Comparison of ENCODE assay signal across 8 cellular contexts in genomic region chr17:62478424-62478975, GRCh38. TPM values are rescaled to one million over a fixed set of nuclear protein-coding genes. Genes with fewer than 3 reads are reported as not detected.
A peak's percentile ranks its signal among the peaks of the same experiment; 100 is the strongest.
DNase-seq lines count a peak whose midpoint lies in the region; ATAC-seq and TF ChIP-seq lines count a peak whose summit lies in the region.
"Not testable (repeated sequence)": the region's sequence is repeated elsewhere in the genome, so short reads cannot be mapped to it uniquely, and the experiment has no call there.

Gene TLK2 (plus strand): TSS chr17:62478825. CDS start chr17:62481126, 2,301 bp downstream.

- H3K4me3 ChIP-seq in AG04450 (ENCODE audit: low read depth, low read length): peak within 1 kb of the TSS; percentile 71

- POLR2A ChIA-PET in AG04450 (lab: Yijun Ruan, JAX): not testable (repeated sequence)

- not testable (repeated sequence) for H3K27me3 ChIP-seq in AG04450 (ENCODE audit: control insufficient read depth, insufficient read depth, low read length)

- CTCF ChIA-PET in AG04450 (lab: Charles Lee): not testable (repeated sequence)

- ATAC-seq in GM19023 (IDR thresholded peaks at IDR 0.05; ENCODE audit: unreplicated experiment) (peak; percentile 80), HG03139 (IDR thresholded peaks at IDR 0.05; ENCODE audit: unreplicated experiment) (peak; percentile 68)

- H3K27ac ChIP-seq in AG04450 (ENCODE audit: low read depth, low read length): peak within 1 kb of the TSS; percentile 47

- not testable (repeated sequence) for H3K9me3 ChIP-seq in AG04450 (ENCODE audit: control insufficient read depth, insufficient read depth, low read length)

- TF ChIP-seq CTCF in AG04450 (IDR thresholded peaks at IDR 0.05; ENCODE audit: low read depth, low read length): not testable (repeated sequence)

- DNase-seq in AG04450 (ENCODE audit: low read depth, low spot score) (peak; percentile 60), NCI-H226 (peak; percentile 74), iris pigment epithelial cell (ENCODE audit: low read depth) (peak; percentile 69), smooth muscle cell of the brain vasculature (ENCODE audit: low read depth, low spot score) (peak; percentile 40)
- peak; percentile 69 for DNase-seq in activated CD4-positive, alpha-beta T cell treated with anti-CD3 and anti-CD28 coated beads for 1 hour
- peak; percentile 63 for DNase-seq in central memory CD4-positive, alpha-beta T cell

RNA-seq across cellular contexts. Expression of gene TLK2, which starts in this region (rescaled TPM):
- 49.3 and 57.4 TPM in 2 replicates for polyA plus RNA-seq in AG04450 (2011; rRNA removed)
- polyA minus RNA-seq in AG04450 (2011; rRNA and poly(A)+ RNA removed): 109 and 111 TPM in 2 replicates

Comparison
In these comparisons a context has a peak if more than half of its experiments do, and no peak if none do; other contexts are left out.
1. Peak in every context shown above with its lines: DNase-seq, ATAC-seq, H3K4me3 ChIP-seq and H3K27ac ChIP-seq.